1 cellular context compared by ENCODE assay signal in genomic region chr21:37220981-37221664, GRCh38.
TF ChIP-seq lines count a peak whose summit lies in the region.

No MANE protein-coding gene starts in this region.

TF ChIP-seq in HEK293, 187 proteins besides CTCF, POLR2A, EP300 and RAD21 (continued from another document):
- TF ChIP-seq PRDM2 (tag by site-specific recombination; IDR thresholded peaks at IDR 0.05; ENCODE audit: borderline replicate concordance) (no peak), HOXD13 (CRISPR knock-in tag; IDR thresholded peaks at IDR 0.05; ENCODE audit: borderline replicate concordance) (no peak), ZNF544 (tag by site-specific recombination; IDR thresholded peaks at IDR 0.05) (no peak)
